In genomic region chr2:160731415-160731814, GRCh38 we compare ENCODE assay signal across 25 cellular contexts.
"Had no signal": no experiment of that assay in that cellular context is flagged by ENCODE, and none has a peak within 500 bp of the region (broad histone marks: within the 10 kb centered on the region; RNA-seq: fewer than 3 reads in every experiment).

No MANE protein-coding gene starts in this region.

- ATAC-seq: effector memory CD8-positive, alpha-beta T cell; heart right ventricle; left ventricle myocardium superior; lower lobe of right lung; natural killer cell; right cardiac atrium; stimulated activated memory B cell treated with anti-CD40 and anti-IgM and Interleukin-4, amounts not matched to agents 10 μg/mL and 1 μg/mL and 100 μg/mL, for 72 hours; stimulated activated naive CD8-positive, alpha-beta T cell treated with anti-CD3 and anti-CD28 coated beads, Interleukin-15, Interleukin-2, amounts not matched to agents 100 U/mL and 50 U/mL, for 24 hours had no signal

- H3K4me3 ChIP-seq: colonic mucosa, esophagus squamous epithelium, heart right ventricle, lower lobe of right lung, neural progenitor cell, prostate gland, sigmoid colon, testis, tibial artery, upper lobe of left lung had no signal

- H3K27me3 ChIP-seq: colonic mucosa, esophagus squamous epithelium, heart right ventricle, neural progenitor cell, sigmoid colon, testis, tibial artery, upper lobe of left lung had no signal

- H3K36me3 Mint-ChIP-seq: neural progenitor cell; stimulated activated memory B cell treated with anti-CD40 and anti-IgM and Interleukin-4, amounts not matched to agents 10 μg/mL and 1 μg/mL and 100 μg/mL, for 72 hours had no signal

- H3K9ac ChIP-seq: neural progenitor cell had no signal

- H3K4me1 Mint-ChIP-seq: natural killer cell; stimulated activated memory B cell treated with anti-CD40 and anti-IgM and Interleukin-4, amounts not matched to agents 10 μg/mL and 1 μg/mL and 100 μg/mL, for 72 hours had no signal

- H3K9me3 Mint-ChIP-seq: effector memory CD8-positive, alpha-beta T cell; stimulated activated memory B cell treated with anti-CD40 and anti-IgM and Interleukin-4, amounts not matched to agents 10 μg/mL and 1 μg/mL and 100 μg/mL, for 72 hours had no signal

- H3K4me3 Mint-ChIP-seq: dendritic cell treated with granulocyte-macrophage colony-stimulating factor and Interleukin-4, amounts not matched to agents 40 ng/mL and 50 ng/mL, for 4 days; effector memory CD8-positive, alpha-beta T cell; natural killer cell; neural progenitor cell; stimulated activated memory B cell treated with anti-CD40 and anti-IgM and Interleukin-4, amounts not matched to agents 10 μg/mL and 1 μg/mL and 100 μg/mL, for 72 hours had no signal

- H2AFZ ChIP-seq: neural progenitor cell had no signal

- H3K9me3 ChIP-seq: colonic mucosa, esophagus squamous epithelium, heart right ventricle, lower lobe of right lung, prostate gland, sigmoid colon, testis, tibial artery, upper lobe of left lung had no signal

- H3K27ac Mint-ChIP-seq: dendritic cell treated with granulocyte-macrophage colony-stimulating factor and Interleukin-4, amounts not matched to agents 40 ng/mL and 50 ng/mL, for 4 days; effector memory CD8-positive, alpha-beta T cell; natural killer cell; neural progenitor cell; stimulated activated memory B cell treated with anti-CD40 and anti-IgM and Interleukin-4, amounts not matched to agents 10 μg/mL and 1 μg/mL and 100 μg/mL, for 72 hours had no signal

- H3K4me1 ChIP-seq: colonic mucosa, esophagus squamous epithelium, lower lobe of right lung, prostate gland, testis, tibial artery, upper lobe of left lung had no signal

- H3K27ac ChIP-seq: colonic mucosa, esophagus squamous epithelium, heart right ventricle, lower lobe of right lung, neural progenitor cell, prostate gland, sigmoid colon, testis, tibial artery, upper lobe of left lung had no signal

- H3K36me3 ChIP-seq: colonic mucosa, esophagus squamous epithelium, heart right ventricle, lower lobe of right lung, neural progenitor cell, prostate gland, sigmoid colon, tibial artery, upper lobe of left lung had no signal

- DNase-seq: colonic mucosa; effector memory CD8-positive, alpha-beta T cell; erythroblast; esophagus squamous epithelium; foreskin melanocyte; glutamatergic neuron; heart right ventricle; hippocampal formation; left ventricle myocardium superior; lower lobe of right lung; natural killer cell; nucleus accumbens; right cardiac atrium; sigmoid colon; stimulated activated CD4-positive, alpha-beta T cell treated with anti-CD3 and anti-CD28 coated beads, Interleukin-2, amount 100 ng/mL, for 24 hours; stimulated activated CD4-positive, alpha-beta T cell treated with anti-CD3 and anti-CD28 coated beads, Interleukin-4, amount 100 ng/mL, for 24 hours; stimulated activated naive CD8-positive, alpha-beta T cell treated with anti-CD3 and anti-CD28 coated beads, Interleukin-15, Interleukin-2, amounts not matched to agents 100 U/mL and 50 U/mL, for 24 hours; substantia nigra; testis; tibial artery; upper lobe of left lung had no signal
